Comparison of ENCODE assay signal across 5 cellular contexts in genomic region chr3:195638456-195638855, GRCh38. TPM values are rescaled to one million over a fixed set of nuclear protein-coding genes. Genes with fewer than 3 reads are reported as not detected.
"Had no signal": no experiment of that assay in that cellular context is flagged by ENCODE, and none has a peak within 500 bp of the region (broad histone marks: within the 10 kb centered on the region; RNA-seq: fewer than 3 reads in every experiment).

No MANE protein-coding gene starts in this region.

RNA-seq across cellular contexts. Expression of gene APOD, which starts 54.7 kb away (rescaled TPM):
- total RNA-seq: naive thymus-derived CD8-positive, alpha-beta T cell; natural killer cell; natural killer cell treated with Interleukin-12 subunit alpha and Interleukin-12 subunit beta and Interleukin-15 and Interleukin-18, amount 100 ng/mL, for 72 hours; progenitor cell of endocrine pancreas; renal cortical epithelial cell had no signal
